Comparison of ENCODE assay signal across 20 cellular contexts in genomic region chr17:17987187-17987896, GRCh38.
"Had no signal": no experiment of that assay in that cellular context is flagged by ENCODE, and none has a peak within 500 bp of the region (broad histone marks: within the 10 kb centered on the region; RNA-seq: fewer than 3 reads in every experiment).

No MANE protein-coding gene starts in this region.

- H3K4me1 ChIP-seq: gastrocnemius medialis, lower lobe of right lung, right atrium auricular region, sigmoid colon, testis, tibial artery, upper lobe of left lung had no signal

- H3K27me3 ChIP-seq: dorsolateral prefrontal cortex, gastrocnemius medialis, right atrium auricular region, sigmoid colon, testis, tibial artery, upper lobe of left lung had no signal

- H3K27ac ChIP-seq: dorsolateral prefrontal cortex, epithelial cell of prostate, gastrocnemius medialis, lower lobe of right lung, prostate gland, right atrium auricular region, sigmoid colon, testis, tibial artery, upper lobe of left lung had no signal

- H3K4me3 ChIP-seq: dorsolateral prefrontal cortex, gastrocnemius medialis, lower lobe of right lung, prostate gland, right atrium auricular region, sigmoid colon, testis, tibial artery, upper lobe of left lung had no signal

- H3K9me3 ChIP-seq: gastrocnemius medialis, lower lobe of right lung, prostate gland, right atrium auricular region, sigmoid colon, testis, tibial artery, upper lobe of left lung had no signal

- DNase-seq: dorsolateral prefrontal cortex; effector CD4-positive, alpha-beta T cell; foreskin fibroblast; gastrocnemius medialis; head of caudate nucleus; left ventricle myocardium superior; lower lobe of right lung; nephron progenitor cell; nucleus accumbens; sigmoid colon; stimulated activated CD4-positive, alpha-beta T cell treated with anti-CD3 and anti-CD28 coated beads, Interleukin-2, amount 100 ng/mL, for 24 hours; stimulated activated CD4-positive, alpha-beta T cell treated with anti-CD3 and anti-CD28 coated beads, Interleukin-4, amount 100 ng/mL, for 24 hours; stimulated activated naive CD8-positive, alpha-beta T cell treated with anti-CD3 and anti-CD28 coated beads, Interleukin-15, Interleukin-2, amounts not matched to agents 100 U/mL and 50 U/mL, for 24 hours; substantia nigra; testis; tibial artery; upper lobe of left lung had no signal

- H3K36me3 ChIP-seq: gastrocnemius medialis, prostate gland, right atrium auricular region, upper lobe of left lung had no signal
